17 cellular contexts compared by ENCODE assay signal in the genomic region with DNA sequence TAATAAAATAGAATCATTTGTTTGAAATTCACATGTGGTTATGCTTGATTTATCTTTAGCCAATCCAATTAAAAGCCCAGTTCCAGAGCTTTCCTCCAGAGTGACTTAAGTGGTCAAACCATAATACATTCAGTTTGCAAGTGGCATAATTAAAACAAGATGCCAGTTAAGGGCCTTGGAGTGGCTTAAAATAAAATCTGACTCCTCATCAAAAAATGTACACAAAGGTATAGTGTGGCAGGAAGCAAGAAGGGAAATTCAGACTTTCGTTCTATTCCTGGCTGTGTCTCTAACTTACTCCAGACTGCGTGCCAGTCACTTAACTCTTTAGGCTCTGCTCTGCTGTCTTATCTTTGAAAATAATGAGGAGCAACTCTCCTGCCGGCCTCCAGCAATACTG.
DNase-seq lines count a peak whose midpoint lies in the region; ATAC-seq, FAIRE-seq and TF ChIP-seq lines count a peak whose summit lies in the region.
"Had no signal": no experiment of that assay in that cellular context is flagged by ENCODE, and none has a peak within 500 bp of the region (broad histone marks: within the 10 kb centered on the region; RNA-seq: fewer than 3 reads in every experiment).

No MANE protein-coding gene starts in this region.

- FAIRE-seq in keratinocyte (lab: Jason Lieb, UNC): peak; percentile 34
- FAIRE-seq: HTR-8/SVneo, islet of Langerhans had no signal

- H3K4me3 Mint-ChIP-seq in activated T-cell treated with anti-CD3 and anti-CD28 coated beads, Interleukin-2, amount 50 U/mL, for 4 hours: no peak overlapping the region
- H3K4me3 Mint-ChIP-seq: activated CD4-positive, alpha-beta T cell treated with anti-CD3 and anti-CD28 coated beads, Interleukin-2, amount 10 ng/mL, durations not matched to agents 7 days and 5 days; CD4-positive, CD25-positive, alpha-beta regulatory T cell; T-helper 2 cell treated with Interferon-gamma antibody and Interleukin-4, amounts not matched to agents 5 μg/mL and 100 μg/mL, for 36 hours had no signal

- H3K9me3 Mint-ChIP-seq in activated T-cell treated with anti-CD3 and anti-CD28 coated beads, Interleukin-2, amount 50 U/mL, for 4 hours: no peaks in the 10 kb centered on the region
- H3K9me3 Mint-ChIP-seq: activated CD4-positive, alpha-beta T cell treated with anti-CD3 and anti-CD28 coated beads, Interleukin-2, amount 10 ng/mL, durations not matched to agents 7 days and 5 days; T-helper 2 cell treated with Interferon-gamma antibody and Interleukin-4, amounts not matched to agents 5 μg/mL and 100 μg/mL, for 36 hours had no signal

- WGBS in SK-N-SH (ENCODE audit: low lambda C conversion rate): 5% methylated on average over 3 of the region's 3 CpGs

- no peaks in the 10 kb centered on the region for H3K9me3 ChIP-seq in SK-N-SH
- no peaks in the 10 kb centered on the region for H3K9me3 ChIP-seq in keratinocyte (ENCODE audit: control insufficient read depth, low read depth, low read length)
- H3K9me3 ChIP-seq: Peyer's patch, upper lobe of left lung had no signal

- H3K9me1 ChIP-seq in keratinocyte (ENCODE audit: control insufficient read depth, extremely low read depth, insufficient read depth, low read length): no peaks in the 10 kb centered on the region

- POLR2A ChIA-PET in SK-N-SH (lab: Yijun Ruan, JAX): no interaction called here

- H3K4me2 ChIP-seq in SK-N-SH (peak overlapping the region; percentile 55; the same call in 1 of the 2 replicates), keratinocyte (ENCODE audit: control insufficient read depth, extremely low read depth, insufficient read depth, low read depth, low read length) (no peak overlapping the region)

- H3K9me2 ChIP-seq in SK-N-SH: no peaks in the 10 kb centered on the region

- TF ChIP-seq EP300 in SK-N-SH (IDR thresholded peaks at IDR 0.05; ENCODE audit: borderline replicate concordance in 1 of 2, low read depth in 1 of 2, low read length in 1 of 2): peak in 1 of 2 experiments; percentile 85; a peak in 1 of 4 replicates

- H3K36me3 ChIP-seq in SK-N-SH (replicated peaks in 1 of 2; ENCODE audit: control insufficient read depth in 1 of 2, insufficient read depth in 2 of 2, low read length in 1 of 2) (no peaks in the 10 kb centered on the region), keratinocyte (ENCODE audit: control insufficient read depth in 2 of 2, extremely low read depth in 1 of 2, insufficient read depth in 2 of 2, low read length in 2 of 2) (no peaks in the 10 kb centered on the region)
- H3K36me3 ChIP-seq: Peyer's patch, upper lobe of left lung had no signal

- TF ChIP-seq RAD21 in SK-N-SH (IDR thresholded peaks at IDR 0.05; ENCODE audit: low read length): no peak

- TF ChIP-seq CTCF in AG09319 (IDR thresholded peaks at IDR 0.05; ENCODE audit: low read depth, low read length): peak; percentile 23
- peak; percentile 33 for TF ChIP-seq CTCF in HFF-Myc (IDR thresholded peaks at IDR 0.05; ENCODE audit: low read depth, low read length, missing control alignments)
- peak; percentile 43 for TF ChIP-seq CTCF in SK-N-SH (IDR thresholded peaks at IDR 0.05)
- TF ChIP-seq CTCF in keratinocyte (optimal IDR thresholded peaks at IDR 0.05 in 1 of 3, IDR thresholded peaks at IDR 0.05 in 1 of 3, conservative IDR thresholded peaks at IDR 0.05 in 1 of 3; ENCODE audit: extremely low read depth in 1 of 3, insufficient read depth in 2 of 3, low read length in 3 of 3): no peak

- H4K20me1 ChIP-seq in SK-N-SH (ENCODE audit: insufficient read depth) (no peaks in the 10 kb centered on the region), keratinocyte (ENCODE audit: control insufficient read depth, extremely low read depth, insufficient read depth, low read length) (no peaks in the 10 kb centered on the region)

- H3K4me3 ChIP-seq in HFF-Myc (replicated peaks; ENCODE audit: low read depth, low read length): no peak overlapping the region
- H3K4me3 ChIP-seq in SK-N-SH (ENCODE audit: low read depth in 2 of 2, low read length in 1 of 2): peak overlapping the region in 1 of 2 experiments; percentile 16; a peak in 1 of 4 replicates
- no peak overlapping the region for H3K4me3 ChIP-seq in keratinocyte (ENCODE audit: control insufficient read depth in 2 of 3, extremely low read depth in 1 of 3, insufficient read depth in 2 of 3, low read depth in 1 of 3, low read length in 3 of 3)
- H3K4me3 ChIP-seq: Peyer's patch, upper lobe of left lung had no signal

- no peaks in the 10 kb centered on the region for H3K4me1 Mint-ChIP-seq in activated T-cell treated with anti-CD3 and anti-CD28 coated beads, Interleukin-2, amount 50 U/mL, for 4 hours (ENCODE audit: low read depth)
- H3K4me1 Mint-ChIP-seq: activated CD4-positive, alpha-beta T cell treated with anti-CD3 and anti-CD28 coated beads, Interleukin-2, amount 10 ng/mL, durations not matched to agents 7 days and 5 days; CD4-positive, CD25-positive, alpha-beta regulatory T cell had no signal

- no peaks in the 10 kb centered on the region for H3K79me2 ChIP-seq in SK-N-SH (ENCODE audit: insufficient read depth)
- H3K79me2 ChIP-seq in keratinocyte (ENCODE audit: control insufficient read depth, insufficient read depth, low read length): no peaks in the 10 kb centered on the region

- H3K9ac ChIP-seq in SK-N-SH (0 out of 2 replicates have a peak overlapping the region, but pooled peaks have one; percentile 4), keratinocyte (ENCODE audit: control insufficient read depth, extremely low read depth, insufficient read depth, low read length) (no peak overlapping the region)

- dilution Hi-C loops in keratinocyte (cut with MboI; ENCODE audit: extremely low pct_ligation_motif_present, low sequenced_read_pairs): no loop called here

- no peaks in the 10 kb centered on the region for H3K36me3 Mint-ChIP-seq in activated T-cell treated with anti-CD3 and anti-CD28 coated beads, Interleukin-2, amount 50 U/mL, for 4 hours (ENCODE audit: insufficient read depth)
- H3K36me3 Mint-ChIP-seq: CD4-positive, CD25-positive, alpha-beta regulatory T cell had no signal

- no peak overlapping the region for H2AFZ ChIP-seq in SK-N-SH (ENCODE audit: low read depth)
- H2AFZ ChIP-seq in keratinocyte (ENCODE audit: control insufficient read depth, low read length): no peak overlapping the region

- H3K27ac ChIP-seq in SK-N-SH (ENCODE audit: low read depth in 2 of 2, low read length in 1 of 2): peak overlapping the region; percentile 63 to 65; a peak in 3 of 4 replicates
- no peak overlapping the region for H3K27ac ChIP-seq in keratinocyte (ENCODE audit: control insufficient read depth, insufficient read depth, low read length)
- H3K27ac ChIP-seq: Peyer's patch, upper lobe of left lung had no signal

- peaks cover 16% of the 10 kb centered on the region for H3K27me3 Mint-ChIP-seq in activated T-cell treated with anti-CD3 and anti-CD28 coated beads, Interleukin-2, amount 50 U/mL, for 4 hours (ENCODE audit: low read depth)
- H3K27me3 Mint-ChIP-seq: CD4-positive, CD25-positive, alpha-beta regulatory T cell had no signal

- H3K27me3 ChIP-seq in SK-N-SH (ENCODE audit: insufficient read depth): no peaks in the 10 kb centered on the region
- H3K27me3 ChIP-seq in keratinocyte (ENCODE audit: control insufficient read depth, extremely low read depth, insufficient read depth, low read length): no peaks in the 10 kb centered on the region
- H3K27me3 ChIP-seq: Peyer's patch, upper lobe of left lung had no signal

- DNase-seq in AG09319 (ENCODE audit: extremely low read depth, low read depth) (peak; percentile 93), HFF-Myc (ENCODE audit: extremely low read depth, low read depth) (peak; percentile 98), SK-N-SH (peak; percentile 5), keratinocyte (ENCODE audit: low read depth, low spot score) (no peak), foreskin melanocyte (no peak), cerebellar cortex (ENCODE audit: low spot score) (no peak), midbrain (lab: John Stamatoyannopoulos, UW) (no peak)
- DNase-seq in activated T-cell treated with anti-CD3 and anti-CD28 coated beads, Interleukin-2, amount 50 U/mL, for 4 hours: no peak
- DNase-seq: activated CD4-positive, alpha-beta T cell treated with anti-CD3 and anti-CD28 coated beads, Interleukin-2, amount 10 ng/mL, durations not matched to agents 7 days and 5 days; CD4-positive, CD25-positive, alpha-beta regulatory T cell; NCI-H510A; Peyer's patch; posterior cingulate gyrus; upper lobe of left lung had no signal

- no peak for ATAC-seq in activated T-cell treated with anti-CD3 and anti-CD28 coated beads, Interleukin-2, amount 50 U/mL, for 4 hours

- CTCF ChIA-PET in SK-N-SH (lab: Yijun Ruan, JAX): no interaction called here

- H3F3A ChIP-seq in SK-N-SH (replicated peaks; ENCODE audit: insufficient read depth): peaks cover 21% of the 10 kb centered on the region

- peaks cover 7 to 47% of the 10 kb centered on the region in 2 experiments for H3K4me1 ChIP-seq in SK-N-SH (ENCODE audit: control insufficient read depth in 1 of 2, insufficient read depth in 2 of 2, low read depth in 1 of 2, low read length in 1 of 2)
- H3K4me1 ChIP-seq in keratinocyte (ENCODE audit: control insufficient read depth, extremely low read depth, insufficient read depth, low read length): peaks cover 3% of the 10 kb centered on the region
- H3K4me1 ChIP-seq: Peyer's patch, upper lobe of left lung had no signal

TF ChIP-seq in SK-N-SH, 30 proteins besides CTCF, POLR2A, EP300 and RAD21 (continues in another document):
- TF ChIP-seq RXRA (IDR thresholded peaks at IDR 0.05; ENCODE audit: borderline replicate concordance, low read depth): peak; percentile 61; the same call in 1 of the 2 replicates
- TF ChIP-seq RCOR1 (IDR thresholded peaks at IDR 0.05; ENCODE audit: low read length): no peak
- TF ChIP-seq SMC3 (IDR thresholded peaks at IDR 0.05; ENCODE audit: low read depth, low read length): no peak
- TF ChIP-seq POLR2AphosphoS5 (IDR thresholded peaks at IDR 0.05; ENCODE audit: low read depth, low read length): peak; percentile 82; the same call in 1 of the 2 replicates
- TF ChIP-seq, protein P1, sequence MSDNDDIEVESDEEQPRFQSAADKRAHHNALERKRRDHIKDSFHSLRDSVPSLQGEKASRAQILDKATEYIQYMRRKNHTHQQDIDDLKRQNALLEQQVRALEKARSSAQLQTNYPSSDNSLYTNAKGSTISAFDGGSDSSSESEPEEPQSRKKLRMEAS (IDR thresholded peaks at IDR 0.05; ENCODE audit: low read depth): 0 out of 2 replicates have a peak, but pooled peaks have one; percentile 19
- no peak for TF ChIP-seq CHD2 (IDR thresholded peaks at IDR 0.05; ENCODE audit: low read length, partially characterized antibody)
- no peak for TF ChIP-seq FOXM1 (IDR thresholded peaks at IDR 0.05; ENCODE audit: low read depth)
- TF ChIP-seq JUND (IDR thresholded peaks at IDR 0.05): peak; percentile 80
- peak; percentile 66; the same call in 1 of the 2 replicates for TF ChIP-seq NFIC (IDR thresholded peaks at IDR 0.05; ENCODE audit: borderline replicate concordance)

Comparison
In these comparisons a context has a peak if more than half of its experiments do, and no peak if none do; other contexts are left out.
1. DNase-seq: peak in AG09319 (single experiment), HFF-Myc (single experiment) and SK-N-SH (single experiment); none in keratinocyte (single experiment), foreskin melanocyte (single experiment), cerebellar cortex (single experiment), midbrain (single experiment) and activated T-cell treated with anti-CD3 and anti-CD28 coated beads, Interleukin-2, amount 50 U/mL, for 4 hours (single experiment).
2. CTCF ChIP-seq: peak in AG09319 (single experiment), HFF-Myc (single experiment) and SK-N-SH (single experiment); none in keratinocyte (0 of 3).